ENCODE assay signal across 8 cellular contexts in the genomic region with DNA sequence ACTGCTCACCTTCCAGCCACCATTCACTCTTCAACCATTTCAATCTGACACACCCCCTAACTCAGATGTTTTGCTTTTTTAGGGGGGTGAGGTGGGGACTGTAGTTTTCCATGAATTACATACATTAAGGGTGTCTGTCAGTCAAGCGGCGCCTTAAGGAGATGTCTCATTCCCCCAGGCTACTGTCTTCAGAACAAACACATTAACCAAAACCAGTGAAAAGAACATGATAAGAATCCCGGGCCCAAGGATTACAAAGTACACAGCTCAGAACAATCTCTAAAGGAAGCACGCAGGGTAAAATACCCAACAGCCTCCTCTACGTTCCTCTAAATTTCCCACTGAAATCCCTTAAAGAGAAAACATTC.
A peak's percentile ranks its signal among the peaks of the same experiment; 100 is the strongest.
DNase-seq lines count a peak whose midpoint lies in the region; ATAC-seq and TF ChIP-seq lines count a peak whose summit lies in the region.

No MANE protein-coding gene starts in this region.

- H4K20me1 ChIP-seq in smooth muscle cell (ENCODE audit: low read depth): no peaks in the 10 kb centered on the region

- H3K4me1 ChIP-seq in iPS-18a (ENCODE audit: control insufficient read depth, low read depth, low read length): peaks cover 6% of the 10 kb centered on the region
- peaks cover 3% of the 10 kb centered on the region for H3K4me1 ChIP-seq in smooth muscle cell (ENCODE audit: low read depth)

- H3K9me3 ChIP-seq in iPS-18a (ENCODE audit: control insufficient read depth, low read depth, low read length) (no peaks in the 10 kb centered on the region), smooth muscle cell (replicated peaks; ENCODE audit: low read depth) (no peaks in the 10 kb centered on the region)

- H3K27ac Mint-ChIP-seq in activated CD4-positive, alpha-beta T cell treated with anti-CD3 and anti-CD28 coated beads for 36 hours: peak overlapping the region; percentile 95
- H3K27ac Mint-ChIP-seq in activated T-helper 1 cell treated with anti-CD3 and anti-CD28 coated beads, Interleukin-12 subunit alpha, Interleukin-12 subunit beta, Interleukin-2, Interleukin-4 antibody, amounts not matched to agents 30 ng/mL and 10 ng/mL and 1 ng/mL, durations not matched to agents 14 hours and 24 hours and 36 hours: peak overlapping the region; percentile 94

- peak overlapping the region; percentile 96 for H2AFZ ChIP-seq in smooth muscle cell (ENCODE audit: low read depth)

- H3K4me1 Mint-ChIP-seq in activated CD4-positive, alpha-beta T cell treated with anti-CD3 and anti-CD28 coated beads for 36 hours: peaks cover 50% of the 10 kb centered on the region
- H3K4me1 Mint-ChIP-seq in activated T-helper 1 cell treated with anti-CD3 and anti-CD28 coated beads, Interleukin-12 subunit alpha, Interleukin-12 subunit beta, Interleukin-2, Interleukin-4 antibody, amounts not matched to agents 30 ng/mL and 10 ng/mL and 1 ng/mL, durations not matched to agents 14 hours and 24 hours and 36 hours (ENCODE audit: low read depth): peaks cover 58% of the 10 kb centered on the region

- H3K9me3 Mint-ChIP-seq in activated CD4-positive, alpha-beta T cell treated with anti-CD3 and anti-CD28 coated beads for 36 hours (ENCODE audit: low read depth): no peaks in the 10 kb centered on the region
- no peaks in the 10 kb centered on the region for H3K9me3 Mint-ChIP-seq in activated T-helper 1 cell treated with anti-CD3 and anti-CD28 coated beads, Interleukin-12 subunit alpha, Interleukin-12 subunit beta, Interleukin-2, Interleukin-4 antibody, amounts not matched to agents 30 ng/mL and 10 ng/mL and 1 ng/mL, durations not matched to agents 14 hours and 24 hours and 36 hours

- no peaks in the 10 kb centered on the region for H3K27me3 Mint-ChIP-seq in activated CD4-positive, alpha-beta T cell treated with anti-CD3 and anti-CD28 coated beads for 36 hours
- H3K27me3 Mint-ChIP-seq in activated T-helper 1 cell treated with anti-CD3 and anti-CD28 coated beads, Interleukin-12 subunit alpha, Interleukin-12 subunit beta, Interleukin-2, Interleukin-4 antibody, amounts not matched to agents 30 ng/mL and 10 ng/mL and 1 ng/mL, durations not matched to agents 14 hours and 24 hours and 36 hours (ENCODE audit: insufficient read depth): no peaks in the 10 kb centered on the region

- H3K9ac ChIP-seq in iPS-18a (ENCODE audit: low read length) (peak overlapping the region; percentile 60), smooth muscle cell (ENCODE audit: low read depth) (peak overlapping the region; percentile 83)

- POLR2A ChIA-PET in activated CD4-positive, alpha-beta T cell treated with anti-CD3 and anti-CD28 coated beads for 36 hours (lab: Charles Lee): interaction anchor here (0.6 to 3.4 kb wide), 4 partner anchors 21 to 273 kb away, joined by 3 to 22 read pairs (median 8); partner anchors contain the start of gene IRF2

- peak overlapping the region; percentile 92 for H3K4me3 Mint-ChIP-seq in activated CD4-positive, alpha-beta T cell treated with anti-CD3 and anti-CD28 coated beads for 36 hours
- peak overlapping the region; percentile 91 for H3K4me3 Mint-ChIP-seq in activated T-helper 1 cell treated with anti-CD3 and anti-CD28 coated beads, Interleukin-12 subunit alpha, Interleukin-12 subunit beta, Interleukin-2, Interleukin-4 antibody, amounts not matched to agents 30 ng/mL and 10 ng/mL and 1 ng/mL, durations not matched to agents 14 hours and 24 hours and 36 hours

- intact Hi-C loops in activated CD4-positive, alpha-beta T cell treated with anti-CD3 and anti-CD28 coated beads for 36 hours (cut with DNase I, micrococcal nuclease): loop anchor here (1.0 to 10.0 kb wide), 16 partner anchors 36 to 1092 kb away; partner anchors contain the start of genes CASP3 (in 2 of the 2), CENPU (in 2 of the 2), IRF2 (in 2 of the 2) and PRIMPOL (in 2 of the 2)
- intact Hi-C loops in activated T-helper 1 cell treated with anti-CD3 and anti-CD28 coated beads, Interleukin-12 subunit alpha, Interleukin-12 subunit beta, Interleukin-2, Interleukin-4 antibody, amounts not matched to agents 30 ng/mL and 10 ng/mL and 1 ng/mL, durations not matched to agents 14 hours and 24 hours and 36 hours (cut with micrococcal nuclease): loop anchor here (1.0 to 10.0 kb wide), 9 partner anchors 78 to 1092 kb away; partner anchors contain the start of genes ACSL1, CASP3, CDKN2AIP and CENPU

- WGBS in smooth muscle cell (ENCODE audit: low lambda C conversion rate): 16% methylated on average over 5 of the region's 5 CpGs

- no peaks in the 10 kb centered on the region for H3K79me2 ChIP-seq in smooth muscle cell (ENCODE audit: low read depth)

- no peak for TF ChIP-seq CTCF in smooth muscle cell (IDR thresholded peaks at IDR 0.05; ENCODE audit: borderline replicate concordance, insufficient read depth, poor library complexity, severe bottlenecking)

- DNase-seq in activated CD4-positive, alpha-beta T cell treated with anti-CD3 and anti-CD28 coated beads for 36 hours: no peak
- DNase-seq in activated CD4-positive, alpha-beta T cell treated with anti-CD3 and anti-CD28 coated beads, Interleukin-2, amount 50 U/mL, for 48 hours: no peak
- DNase-seq in activated T-helper 1 cell treated with anti-CD3 and anti-CD28 coated beads, Interleukin-12 subunit alpha, Interleukin-12 subunit beta, Interleukin-2, Interleukin-4 antibody, amounts not matched to agents 30 ng/mL and 10 ng/mL and 1 ng/mL, durations not matched to agents 14 hours and 24 hours and 36 hours (ENCODE audit: low spot score): no peak
- DNase-seq in smooth muscle cell (lab: John Stamatoyannopoulos, UW; ENCODE audit: unreplicated experiment) (no peak), AG20443 (ENCODE audit: low spot score) (no peak), iPS-NIHi7 (ENCODE audit: extremely low spot score) (no peak)

- H3K36me3 ChIP-seq in iPS-18a (ENCODE audit: control insufficient read depth, low read depth, low read length): no peaks in the 10 kb centered on the region
- no peaks in the 10 kb centered on the region for H3K36me3 ChIP-seq in smooth muscle cell (ENCODE audit: low read depth)

- H3K27me3 ChIP-seq in iPS-18a (ENCODE audit: control insufficient read depth, insufficient read depth, low read length): no peaks in the 10 kb centered on the region
- no peaks in the 10 kb centered on the region for H3K27me3 ChIP-seq in smooth muscle cell (ENCODE audit: low read depth)

- H3K36me3 Mint-ChIP-seq in activated CD4-positive, alpha-beta T cell treated with anti-CD3 and anti-CD28 coated beads for 36 hours (ENCODE audit: low read depth): peaks cover 3% of the 10 kb centered on the region
- no peaks in the 10 kb centered on the region for H3K36me3 Mint-ChIP-seq in activated T-helper 1 cell treated with anti-CD3 and anti-CD28 coated beads, Interleukin-12 subunit alpha, Interleukin-12 subunit beta, Interleukin-2, Interleukin-4 antibody, amounts not matched to agents 30 ng/mL and 10 ng/mL and 1 ng/mL, durations not matched to agents 14 hours and 24 hours and 36 hours (ENCODE audit: low read depth)

- ATAC-seq in activated CD4-positive, alpha-beta T cell treated with anti-CD3 and anti-CD28 coated beads for 36 hours: peak; percentile 4
- no peak for ATAC-seq in HG02885 (IDR thresholded peaks at IDR 0.05; ENCODE audit: poor library complexity, unreplicated experiment)

- H3K4me3 ChIP-seq in iPS-18a (ENCODE audit: low read length) (peak overlapping the region; percentile 74), smooth muscle cell (peak overlapping the region; percentile 83)

- H3K4me2 ChIP-seq in smooth muscle cell: peak overlapping the region; percentile 91

- CTCF ChIA-PET in activated CD4-positive, alpha-beta T cell treated with anti-CD3 and anti-CD28 coated beads for 36 hours (lab: Charles Lee): interaction anchor here (0.5 to 4.1 kb wide), 5 partner anchors 11 to 307 kb away, joined by 3 to 28 read pairs (median 4); no protein-coding TSS in a partner anchor

- peak overlapping the region; percentile 15 for H3K27ac ChIP-seq in iPS-18a (ENCODE audit: low read length)
- peak overlapping the region; percentile 80 for H3K27ac ChIP-seq in smooth muscle cell (ENCODE audit: low read depth)

- peaks cover 6% of the 10 kb centered on the region for H3F3A ChIP-seq in smooth muscle cell (ENCODE audit: low read depth)
